In genomic region chr17:32341141-32341856, GRCh38 we compare ENCODE assay signal across 8 cellular contexts. TPM values are rescaled to one million over a fixed set of nuclear protein-coding genes. Genes with fewer than 3 reads are reported as not detected.
DNase-seq lines count a peak whose midpoint lies in the region; ATAC-seq and TF ChIP-seq lines count a peak whose summit lies in the region.

No MANE protein-coding gene starts in this region.

- H3K36me3 Mint-ChIP-seq in CD8-positive, alpha-beta T cell: peaks cover 37% of the 10 kb centered on the region

- peak overlapping the region; percentile 21 for H2AFZ ChIP-seq in neuron (ENCODE audit: low read depth, low read length)

- H3K4me3 Mint-ChIP-seq in CD8-positive, alpha-beta T cell: peak overlapping the region; percentile 92

- H3K36me3 ChIP-seq in CD8-positive, alpha-beta T cell (ENCODE audit: insufficient read depth, low read length): peaks cover 4% of the 10 kb centered on the region
- peaks cover 26% of the 10 kb centered on the region for H3K36me3 ChIP-seq in neuron (ENCODE audit: insufficient read depth, low read length)

- TF ChIP-seq CTCF in CD8-positive, alpha-beta T cell (IDR thresholded peaks at IDR 0.05): peak; percentile 34

- peak overlapping the region; percentile 48 for H3K4me3 ChIP-seq in CD8-positive, alpha-beta T cell (ENCODE audit: low read depth, low read length)
- H3K4me3 ChIP-seq in neuron (ENCODE audit: low read length): peak overlapping the region; percentile 58

- H3K27me3 ChIP-seq in CD8-positive, alpha-beta T cell (ENCODE audit: insufficient read depth, low read length): no peaks in the 10 kb centered on the region
- H3K27me3 ChIP-seq in neuron (ENCODE audit: insufficient read depth, low read length): no peaks in the 10 kb centered on the region

- peaks cover 21% of the 10 kb centered on the region for H3K4me1 ChIP-seq in CD8-positive, alpha-beta T cell (ENCODE audit: insufficient read depth, low read length)
- H3K4me1 ChIP-seq in neuron (ENCODE audit: insufficient read depth, low read length): peaks cover 13% of the 10 kb centered on the region

- no peaks in the 10 kb centered on the region for H3K27me3 Mint-ChIP-seq in CD8-positive, alpha-beta T cell (ENCODE audit: low read depth)

- CTCF ChIA-PET in CD8-positive, alpha-beta T cell (lab: Charles Lee): interaction anchor here (1.2 to 2.3 kb wide), 4 partner anchors 9 to 103 kb away, joined by 3 to 10 read pairs (median 6); partner anchors contain the start of genes PSMD11 and ZNF207

- POLR2A ChIA-PET in CD8-positive, alpha-beta T cell (lab: Charles Lee): interaction anchor here (0.7 to 1.8 kb wide), 3 partner anchors 10 to 22 kb away, joined by 4 to 9 read pairs (median 4); no protein-coding TSS in a partner anchor

- H3K27ac Mint-ChIP-seq in CD8-positive, alpha-beta T cell: peak overlapping the region; percentile 92

- no peaks in the 10 kb centered on the region for H3K9me3 Mint-ChIP-seq in CD8-positive, alpha-beta T cell

- intact Hi-C loops in CD8-positive, alpha-beta T cell (cut with DNase I, micrococcal nuclease): loop anchor here (1.0 to 10.0 kb wide), 3 partner anchors 9 to 536 kb away; partner anchors contain the start of genes ZNF207 (in 2 of the 2) and MYO1D (in 1 of the 2)

- peak overlapping the region; percentile 49 for H3K27ac ChIP-seq in CD8-positive, alpha-beta T cell (ENCODE audit: low read depth, low read length)

- H3K9me3 ChIP-seq in CD8-positive, alpha-beta T cell (ENCODE audit: low read length): no peaks in the 10 kb centered on the region
- H3K9me3 ChIP-seq in neuron (ENCODE audit: low read length): no peaks in the 10 kb centered on the region

- H3K4me1 Mint-ChIP-seq in CD8-positive, alpha-beta T cell (ENCODE audit: low read depth): peaks cover 24% of the 10 kb centered on the region

- peak; percentile 52 for ATAC-seq in CD8-positive, alpha-beta T cell
- peak; percentile 23 for ATAC-seq in GM21390 (IDR thresholded peaks at IDR 0.05; ENCODE audit: unreplicated experiment)
- no peak for ATAC-seq in GM18517 (IDR thresholded peaks at IDR 0.05; ENCODE audit: unreplicated experiment)

- DNase-seq in CD8-positive, alpha-beta T cell: peak in 5 of 7 experiments; percentile 24 to 63 (median 51)
- peak; percentile 19 to 23 for DNase-seq in NCI-H526 (lab: John Stamatoyannopoulos, UW)
- DNase-seq in activated T-cell treated with anti-CD3 and anti-CD28 coated beads for 4 hours: peak; percentile 24
- DNase-seq in fibroblast of gingiva (ENCODE audit: low read depth): peak; percentile 5
- DNase-seq in HPDE6-E6E7 (ENCODE audit: extremely low spot score): no peak

RNA-seq across cellular contexts. Expression of gene C17orf75, which starts 0.7 kb away (rescaled TPM):
- total RNA-seq in CD8-positive, alpha-beta T cell: 10 to 100 TPM; 12.5 to 14.0 TPM

RNA-seq across cellular contexts. Expression of gene ZNF207, which starts 8.7 kb away (rescaled TPM):
- 100 to 1,000 TPM; 276 to 277 TPM for total RNA-seq in CD8-positive, alpha-beta T cell
